In genomic region chr2:237072067-237072931, GRCh38 we compare ENCODE assay signal across 9 cellular contexts. TPM values are rescaled to one million over a fixed set of nuclear protein-coding genes. Genes with fewer than 3 reads are reported as not detected.
A peak's percentile ranks its signal among the peaks of the same experiment; 100 is the strongest.
DNase-seq lines count a peak whose midpoint lies in the region; ATAC-seq, FAIRE-seq and TF ChIP-seq lines count a peak whose summit lies in the region.
"Had no signal": no experiment of that assay in that cellular context is flagged by ENCODE, and none has a peak within 500 bp of the region (broad histone marks: within the 10 kb centered on the region; RNA-seq: fewer than 3 reads in every experiment).

No MANE protein-coding gene starts in this region.

- no peak overlapping the region for H3K4me2 ChIP-seq in DND-41 (ENCODE audit: insufficient read depth, low read length)
- no peak overlapping the region for H3K4me2 ChIP-seq in IMR-90 (ENCODE audit: low read depth, low read length)
- no peak overlapping the region for H3K4me2 ChIP-seq in astrocyte (ENCODE audit: low read length)

- H2BK20ac ChIP-seq in IMR-90 (ENCODE audit: low read depth, low read length), result no peak overlapping the region; the same call in 1 of the 2 replicates

- H3K18ac ChIP-seq in IMR-90 (ENCODE audit: low read depth, low read length), result no peak overlapping the region

- peak; percentile 83 for TF ChIP-seq RAD21 in IMR-90 (IDR thresholded peaks at IDR 0.05; ENCODE audit: low read length)

- POLR2A ChIA-PET in IMR-90 (lab: Charles Lee; ENCODE audit: unreplicated experiment), result no interaction called here

- H2AFZ ChIP-seq in DND-41 (ENCODE audit: low read depth, low read length), result no peak overlapping the region
- peak overlapping the region; percentile 59 for H2AFZ ChIP-seq in IMR-90 (replicated peaks; ENCODE audit: low read length, poor library complexity)
- H2AFZ ChIP-seq in astrocyte (ENCODE audit: low read depth, low read length), result no peak overlapping the region

- peak; percentile 96 for TF ChIP-seq CTCF in DND-41 (IDR thresholded peaks at IDR 0.05; ENCODE audit: borderline replicate concordance, extremely low read depth, low read length, poor library complexity, severe bottlenecking)
- TF ChIP-seq CTCF in IMR-90 (conservative IDR thresholded peaks at IDR 0.05; ENCODE audit: low read depth, low read length), result peak; percentile 90
- peak; percentile 99 for TF ChIP-seq CTCF in astrocyte (IDR thresholded peaks at IDR 0.05; ENCODE audit: insufficient read depth, low read depth, low read length)

- H3K27ac Mint-ChIP-seq in astrocyte (ENCODE audit: unreplicated experiment), result peak overlapping the region; percentile 27
- H3K27ac Mint-ChIP-seq: dendritic cell treated with granulocyte-macrophage colony-stimulating factor and Interleukin-4, amounts not matched to agents 40 ng/mL and 50 ng/mL, for 4 days had no signal

- no peak overlapping the region for H3K9ac ChIP-seq in DND-41 (ENCODE audit: low read depth, low read length)
- H3K9ac ChIP-seq in IMR-90 (ENCODE audit: low read depth, low read length), result no peak overlapping the region
- H3K9ac ChIP-seq in astrocyte (ENCODE audit: low read length), result no peak overlapping the region

- H3K27me3 ChIP-seq in DND-41 (ENCODE audit: insufficient read depth, low read length, poor library complexity) (no peaks in the 10 kb centered on the region), IMR-90 (ENCODE audit: control insufficient read depth, insufficient read depth, low read length) (no peaks in the 10 kb centered on the region), astrocyte (ENCODE audit: insufficient read depth, low read length) (no peaks in the 10 kb centered on the region)

- H4K20me1 ChIP-seq in DND-41 (ENCODE audit: insufficient read depth, low read length), result no peaks in the 10 kb centered on the region
- H4K20me1 ChIP-seq in IMR-90 (ENCODE audit: insufficient read depth, low read length), result peaks cover 4% of the 10 kb centered on the region; the same call in 1 of the 2 replicates
- no peaks in the 10 kb centered on the region for H4K20me1 ChIP-seq in astrocyte (ENCODE audit: insufficient read depth, low read length)

- 84% methylated on average over 16 of the region's 24 CpGs; no CpG with 5 or more reads in 1 of the 2 experiments for WGBS in IMR-90 (ENCODE audit: extremely low coverage in 2 of 2, insufficient read length in 1 of 2), 2 experiments

- peak; percentile 67 for DNase-seq in DND-41
- DNase-seq in IMR-90, result peak; percentile 61
- peak; percentile 24 to 70 (median 48) for DNase-seq in T-helper 1 cell
- DNase-seq in astrocyte (ENCODE audit: low read depth), result peak; percentile 17
- DNase-seq in hypothalamus (lab: John Stamatoyannopoulos, UW), result peak in 42 of 51 donors; percentile 6 to 91 (median 48)
- DNase-seq in stimulated activated CD4-positive, alpha-beta T cell treated with anti-CD3 and anti-CD28 coated beads, Interleukin-12 subunit alpha, Interleukin-12 subunit beta, amount 100 ng/mL, for 4 hours, result peak; percentile 71
- DNase-seq in NCI-H2107 (lab: John Stamatoyannopoulos, UW), result no peak

- H3K14ac ChIP-seq in IMR-90 (replicated peaks; ENCODE audit: low read depth, low read length), result no peak overlapping the region

- peak overlapping the region; percentile 68; the same call in 1 of the 2 replicates for H3K4ac ChIP-seq in IMR-90 (ENCODE audit: low read depth, low read length)

- H3K27ac ChIP-seq in DND-41 (ENCODE audit: low read length), result no peak overlapping the region
- H3K27ac ChIP-seq in IMR-90 (ENCODE audit: insufficient read depth, low read length), result no peak overlapping the region
- H3K27ac ChIP-seq in astrocyte (ENCODE audit: low read depth, low read length), result no peak overlapping the region

- intact Hi-C loops in IMR-90 (cut with micrococcal nuclease), result loop anchor here (1.0 to 10.0 kb wide), 2 partner anchors 719 to 1297 kb away; no protein-coding TSS in a partner anchor

- H3K36me3 Mint-ChIP-seq in astrocyte (ENCODE audit: low read depth, unreplicated experiment), result peaks cover 2% of the 10 kb centered on the region

- no peak overlapping the region for H3K23ac ChIP-seq in IMR-90 (ENCODE audit: low read depth, low read length)

- H3K9me3 ChIP-seq in DND-41 (ENCODE audit: insufficient read depth, low read length, severe bottlenecking) (no peaks in the 10 kb centered on the region), IMR-90 (ENCODE audit: control insufficient read depth, insufficient read depth, low read length) (no peaks in the 10 kb centered on the region), astrocyte (ENCODE audit: insufficient read depth, low read depth, low read length) (no peaks in the 10 kb centered on the region)

- no peak overlapping the region for H2BK15ac ChIP-seq in IMR-90 (ENCODE audit: low read depth, low read length)

- no peaks in the 10 kb centered on the region for H3K79me2 ChIP-seq in DND-41 (ENCODE audit: insufficient read depth, low read length)
- H3K79me2 ChIP-seq in astrocyte (ENCODE audit: insufficient read depth, low read length), result no peaks in the 10 kb centered on the region

- H3K4me3 Mint-ChIP-seq in astrocyte (ENCODE audit: unreplicated experiment), result no peak overlapping the region
- H3K4me3 Mint-ChIP-seq: dendritic cell treated with granulocyte-macrophage colony-stimulating factor and Interleukin-4, amounts not matched to agents 40 ng/mL and 50 ng/mL, for 4 days had no signal

- no TSS peak for BruUV-seq in IMR-90 (replicated peaks; lab: Mats Ljungman, UMichigan)

- H2BK120ac ChIP-seq in IMR-90 (ENCODE audit: low read depth, low read length), result peak overlapping the region; percentile 32

- no peaks in the 10 kb centered on the region for H3K4me1 ChIP-seq in DND-41 (ENCODE audit: insufficient read depth, low read length)
- peaks cover 20% of the 10 kb centered on the region for H3K4me1 ChIP-seq in IMR-90 (ENCODE audit: control insufficient read depth, insufficient read depth, low read length)
- peaks cover 18% of the 10 kb centered on the region for H3K4me1 ChIP-seq in astrocyte (ENCODE audit: insufficient read depth, low read length)

- H3K9me3 Mint-ChIP-seq in astrocyte (ENCODE audit: unreplicated experiment), result no peaks in the 10 kb centered on the region
- H3K9me3 Mint-ChIP-seq: dendritic cell treated with granulocyte-macrophage colony-stimulating factor and Interleukin-4, amounts not matched to agents 40 ng/mL and 50 ng/mL, for 4 days had no signal

- no peak overlapping the region for H4K5ac ChIP-seq in IMR-90 (ENCODE audit: low read depth, low read length)

- peaks cover 31% of the 10 kb centered on the region for H3K9me1 ChIP-seq in IMR-90 (ENCODE audit: insufficient read depth, low read length)

- no peak overlapping the region for H4K8ac ChIP-seq in IMR-90 (ENCODE audit: low read depth in 2 of 2, low read length in 2 of 2)

- H2AK5ac ChIP-seq in IMR-90 (ENCODE audit: low read depth, low read length), result peak overlapping the region; percentile 74; the same call in 1 of the 2 replicates

- CTCF ChIA-PET in IMR-90 (lab: Yijun Ruan, JAX), result no interaction called here

- H2BK5ac ChIP-seq in IMR-90 (ENCODE audit: low read depth, low read length, poor library complexity, severe bottlenecking), result no peak overlapping the region

- H3K4me3 ChIP-seq in DND-41 (ENCODE audit: low read depth in 1 of 2, low read length in 2 of 2), result no peak overlapping the region
- H3K4me3 ChIP-seq in IMR-90 (ENCODE audit: insufficient read depth, low read depth, low read length), result no peak overlapping the region
- no peak overlapping the region for H3K4me3 ChIP-seq in astrocyte (ENCODE audit: insufficient read depth, low read depth, low read length)

- dilution Hi-C loops in IMR-90 (cut with HindIII; ENCODE audit: low sequenced_read_pairs, unreplicated experiment), result no loop called here

- FAIRE-seq in astrocyte (lab: Jason Lieb, UNC), result peak; percentile 78

- TF ChIP-seq POLR2A in IMR-90 (IDR thresholded peaks at IDR 0.05; ENCODE audit: low read depth, low read length), result no peak

- peaks cover 23% of the 10 kb centered on the region for H3K4me1 Mint-ChIP-seq in astrocyte (ENCODE audit: low read depth, unreplicated experiment)

- no peak overlapping the region for H4K91ac ChIP-seq in IMR-90 (ENCODE audit: insufficient read depth, low read depth, low read length)

- H3K56ac ChIP-seq in IMR-90 (ENCODE audit: extremely low read depth, insufficient read depth, low read length), result 0 out of 2 replicates have a peak overlapping the region, but pooled peaks have one; percentile 16

- H2AK9ac ChIP-seq in IMR-90 (replicated peaks; ENCODE audit: low read depth, low read length, poor library complexity), result peak overlapping the region; percentile 5

- H3K36me3 ChIP-seq in DND-41 (ENCODE audit: insufficient read depth, low read length) (no peaks in the 10 kb centered on the region), IMR-90 (ENCODE audit: control insufficient read depth, insufficient read depth, low read length) (no peaks in the 10 kb centered on the region), astrocyte (ENCODE audit: insufficient read depth, low read length) (no peaks in the 10 kb centered on the region)

- in situ Hi-C loops in IMR-90 (cut with MboI; ENCODE audit: low sequenced_read_pairs), result no loop called here

- H3K27me3 Mint-ChIP-seq in astrocyte (ENCODE audit: low read depth, unreplicated experiment), result peaks cover 2% of the 10 kb centered on the region
- H3K27me3 Mint-ChIP-seq: dendritic cell treated with granulocyte-macrophage colony-stimulating factor and Interleukin-4, amounts not matched to agents 40 ng/mL and 50 ng/mL, for 4 days had no signal

- H3K79me1 ChIP-seq in IMR-90 (ENCODE audit: low read depth in 1 of 2, low read length in 2 of 2), result peaks cover 0 to 9% of the 10 kb centered on the region in 2 experiments; a peak in 2 of 4 replicates

- ATAC-seq in DND-41 (ENCODE audit: insufficient read depth, low read depth), result peak; percentile 73; the same call in 1 of the 3 replicates
- 0 out of 2 replicates have a peak, but pooled peaks have one; percentile 21 for ATAC-seq in IMR-90 (ENCODE audit: low read depth)
- ATAC-seq in GM19467 (IDR thresholded peaks at IDR 0.05; ENCODE audit: unreplicated experiment), result no peak

TF ChIP-seq in IMR-90, 13 proteins besides CTCF, POLR2A, EP300 and RAD21:
- peak; percentile 76 for TF ChIP-seq SMC3 (IDR thresholded peaks at IDR 0.05; ENCODE audit: low read depth, low read length)
- no peak for TF ChIP-seq NFE2L2 (IDR thresholded peaks at IDR 0.05; ENCODE audit: low read depth, low read length)

RNA-seq across cellular contexts. Expression of gene COPS8, which starts 13.4 kb away (rescaled TPM):
- total RNA-seq in IMR-90 (2012; rRNA removed) (47.0 and 61.4 TPM in 2 replicates), astrocyte (76.1 and 88.3 TPM in 2 replicates)
- 58.5 and 64.9 TPM in 2 replicates for polyA plus RNA-seq in IMR-90 (2012; rRNA removed)
- polyA plus RNA-seq in IMR-90 (2012; cell fraction: cytosol; rRNA removed), result 24.6 and 26.5 TPM in 2 replicates
- 5.9 and 48.0 TPM in 2 replicates for polyA plus RNA-seq in IMR-90 (2012; cell fraction: nucleus; rRNA removed; ENCODE audit: low replicate concordance)
